Comparison of ENCODE assay signal across 28 cellular contexts in genomic region chr2:231436957-231437356, GRCh38. TPM values are rescaled to one million over a fixed set of nuclear protein-coding genes. Genes with fewer than 3 reads are reported as not detected.
"Had no signal": no experiment of that assay in that cellular context is flagged by ENCODE, and none has a peak within 500 bp of the region (broad histone marks: within the 10 kb centered on the region; RNA-seq: fewer than 3 reads in every experiment).

No MANE protein-coding gene starts in this region.

- ATAC-seq: foreskin keratinocyte; gastroesophageal sphincter; heart left ventricle; left colon; naive thymus-derived CD8-positive, alpha-beta T cell; psoas muscle; right cardiac atrium; stimulated activated naive B cell treated with anti-CD40 and anti-IgM and Interleukin-4, amounts not matched to agents 10 μg/mL and 1 μg/mL and 100 μg/mL, for 72 hours had no signal

- H3K9me3 ChIP-seq: colonic mucosa, esophagus muscularis mucosa, heart left ventricle, ovary, psoas muscle, upper lobe of left lung, uterus had no signal

- H3K36me3 ChIP-seq: colonic mucosa, esophagus muscularis mucosa, gastroesophageal sphincter, heart left ventricle, ovary, thoracic aorta, tibial nerve, upper lobe of left lung, uterus had no signal

- H3K27ac ChIP-seq: colonic mucosa, esophagus muscularis mucosa, foreskin keratinocyte, gastroesophageal sphincter, heart left ventricle, hepatocyte, ovary, psoas muscle, skin epidermis, thoracic aorta, tibial nerve, upper lobe of left lung, uterus had no signal

- FAIRE-seq: islet of Langerhans had no signal

- H3K79me2 ChIP-seq: hepatocyte had no signal

- H2AFZ ChIP-seq: hepatocyte had no signal

- H3K4me3 ChIP-seq: colonic mucosa, esophagus muscularis mucosa, gastroesophageal sphincter, heart left ventricle, hepatocyte, ovary, psoas muscle, skin epidermis, thoracic aorta, tibial nerve, upper lobe of left lung, uterus had no signal

- H3K4me2 ChIP-seq: hepatocyte had no signal

- H3K27me3 ChIP-seq: colonic mucosa, esophagus muscularis mucosa, foreskin keratinocyte, gastroesophageal sphincter, heart left ventricle, hepatocyte, ovary, tibial nerve, upper lobe of left lung, uterus had no signal

- DNase-seq: colonic mucosa; effector CD8-positive, alpha-beta T cell; endodermal cell; foreskin keratinocyte; heart left ventricle; kidney glomerular epithelial cell; left colon; mammary epithelial cell; mesendoderm; naive thymus-derived CD8-positive, alpha-beta T cell; nephron progenitor cell; occipital lobe; psoas muscle; right cardiac atrium; stimulated activated CD4-positive, alpha-beta T cell treated with anti-CD3 and anti-CD28 coated beads, Interleukin-15, amount 100 ng/mL, for 24 hours; stimulated activated CD4-positive, alpha-beta T cell treated with anti-CD3 and anti-CD28 coated beads, Interleukin-2, amount 100 ng/mL, for 48 hours; stimulated activated naive B cell treated with anti-CD40 and anti-IgM and Interleukin-4, amounts not matched to agents 10 μg/mL and 1 μg/mL and 100 μg/mL, for 72 hours; upper lobe of left lung; uterus had no signal

- H3K4me1 ChIP-seq: colonic mucosa, esophagus muscularis mucosa, foreskin keratinocyte, gastroesophageal sphincter, heart left ventricle, psoas muscle, tibial nerve, upper lobe of left lung, uterus had no signal

RNA-seq across cellular contexts. Expression of gene B3GNT7, which starts 41.4 kb away (rescaled TPM):
- total RNA-seq: myocyte had no signal
